ENCODE assay signal across 31 cellular contexts in the genomic region with DNA sequence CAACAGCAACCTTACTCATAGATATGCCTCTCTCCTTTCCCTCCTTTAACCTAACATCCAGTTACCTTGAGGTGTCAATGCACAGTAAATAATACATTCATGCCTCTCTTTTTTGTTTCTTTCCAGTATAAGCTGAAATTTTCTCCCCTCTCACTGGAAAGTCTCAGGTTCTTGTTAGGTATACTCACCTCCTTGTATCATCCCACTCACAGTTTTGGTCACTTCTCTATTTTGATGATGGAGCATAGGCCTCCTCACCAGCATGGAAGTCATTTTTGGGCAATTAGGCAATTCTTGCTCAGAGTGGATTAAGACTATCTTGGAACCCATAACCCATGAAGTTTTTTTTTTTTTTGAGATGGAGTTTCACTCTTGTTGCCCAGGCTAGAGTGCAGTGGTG. TPM values are rescaled to one million over a fixed set of nuclear protein-coding genes. Genes with fewer than 3 reads are reported as not detected.
"Had no signal": no experiment of that assay in that cellular context is flagged by ENCODE, and none has a peak within 500 bp of the region (broad histone marks: within the 10 kb centered on the region; RNA-seq: fewer than 3 reads in every experiment).

No MANE protein-coding gene starts in this region.

- H3K27ac ChIP-seq: stomach, suprapubic skin, testis, thoracic aorta, thyroid gland, tibial artery, tibial nerve, transverse colon, upper lobe of left lung, upper lobe of right lung, uterus, vagina had no signal

- ATAC-seq: stimulated activated effector memory CD8-positive, alpha-beta T cell treated with anti-CD3 and anti-CD28 coated beads, Interleukin-12 subunit alpha, Interleukin-12 subunit beta, amount 100 ng/mL, for 72 hours; stimulated activated memory B cell treated with anti-CD40 and anti-IgM and Interleukin-4, amounts not matched to agents 10 μg/mL and 1 μg/mL and 100 μg/mL, for 72 hours; stimulated activated naive B cell treated with anti-CD40 and anti-IgM and Interleukin-4, amounts not matched to agents 10 μg/mL and 1 μg/mL and 100 μg/mL, for 72 hours; stimulated activated naive CD8-positive, alpha-beta T cell treated with anti-CD3 and anti-CD28 coated beads, Interleukin-15, amount 100 ng/mL, for 72 hours; stimulated activated naive CD8-positive, alpha-beta T cell treated with anti-CD3 and anti-CD28 coated beads, Interleukin-15, Interleukin-2, amounts not matched to agents 100 U/mL and 50 U/mL, for 24 hours; upper lobe of right lung had no signal

- H3K4me1 ChIP-seq: stomach, suprapubic skin, testis, thyroid gland, tibial artery, tibial nerve, transverse colon, upper lobe of left lung, upper lobe of right lung, uterus, vagina had no signal

- H3K9me3 ChIP-seq: stomach, suprapubic skin, testis, thoracic aorta, thyroid gland, tibial artery, tibial nerve, transverse colon, upper lobe of left lung, upper lobe of right lung, uterus, vagina had no signal

- H3K36me3 ChIP-seq: stomach, suprapubic skin, thoracic aorta, thyroid gland, tibial artery, tibial nerve, transverse colon, upper lobe of left lung, upper lobe of right lung, uterus, vagina had no signal

- DNase-seq: stimulated activated CD4-positive, alpha-beta T cell treated with anti-CD3 and anti-CD28 coated beads, Interleukin-2, amount 100 ng/mL, for 48 hours; stimulated activated CD4-positive, alpha-beta T cell treated with anti-CD3 and anti-CD28 coated beads, Interleukin-4, amount 100 ng/mL, for 1 hour; stimulated activated CD4-positive, alpha-beta T cell treated with anti-CD3 and anti-CD28 coated beads, Interleukin-4, amount 100 ng/mL, for 24 hours; stimulated activated CD4-positive, alpha-beta T cell treated with anti-CD3 and anti-CD28 coated beads, Interleukin-4, amount 100 ng/mL, for 4 hours; stimulated activated CD8-positive, alpha-beta memory T cell treated with anti-CD3 and anti-CD28 coated beads, Interleukin-4, amount 100 ng/mL, for 48 hours; stimulated activated naive B cell treated with anti-CD40 and anti-IgM and Interleukin-4, amounts not matched to agents 10 μg/mL and 1 μg/mL and 100 μg/mL, for 72 hours; stimulated activated naive CD4-positive, alpha-beta T cell; stimulated activated naive CD4-positive, alpha-beta T cell treated with Interleukin-2 at 50 U/mL for 16 hours; stimulated activated naive CD8-positive, alpha-beta T cell treated with anti-CD3 and anti-CD28 coated beads, Interleukin-15, amount 100 ng/mL, for 72 hours; stimulated activated naive CD8-positive, alpha-beta T cell treated with anti-CD3 and anti-CD28 coated beads, Interleukin-15, Interleukin-2, amounts not matched to agents 100 U/mL and 50 U/mL, for 24 hours; stomach; substantia nigra; testis; thyroid gland; tibial artery; transverse colon; trophoblast cell; upper lobe of left lung; upper lobe of right lung; uterus had no signal

- H3K4me3 ChIP-seq: stomach, suprapubic skin, testis, thoracic aorta, thyroid gland, tibial artery, tibial nerve, transverse colon, upper lobe of left lung, upper lobe of right lung, uterus, vagina had no signal

- FAIRE-seq: urothelium cell line had no signal

- H3K27me3 ChIP-seq: testis, tibial artery, tibial nerve, upper lobe of left lung, upper lobe of right lung, uterus, vagina had no signal

RNA-seq across cellular contexts. Expression of a gene that starts 5.7 kb away (rescaled TPM):
- total RNA-seq: stomach, subcutaneous adipose tissue, suprapubic skin, temporal lobe, testis, thoracic aorta, thyroid gland, tibial nerve, transverse colon, upper lobe of left lung, upper lobe of right lung, ureter, urinary bladder, uterus, vagina had no signal
- polyA plus RNA-seq: stomach, urinary bladder had no signal

RNA-seq across cellular contexts. Expression of a gene that starts 39.3 kb away (rescaled TPM):
- total RNA-seq: subcutaneous adipose tissue, suprapubic skin, temporal lobe, testis, thoracic aorta, thyroid gland, tibial nerve, transverse colon, upper lobe of left lung, upper lobe of right lung, ureter, uterus, vagina had no signal
- polyA plus RNA-seq: urinary bladder had no signal

RNA-seq across cellular contexts. Expression of a gene that starts 42.8 kb away (rescaled TPM):
- total RNA-seq: stomach, subcutaneous adipose tissue, suprapubic skin, temporal lobe, testis, thoracic aorta, thyroid gland, tibial nerve, transverse colon, upper lobe of left lung, upper lobe of right lung, ureter, urinary bladder, uterus, vagina had no signal
- polyA plus RNA-seq: stomach, urinary bladder had no signal
